ENCODE assay signal across 10 cellular contexts in the genomic region with DNA sequence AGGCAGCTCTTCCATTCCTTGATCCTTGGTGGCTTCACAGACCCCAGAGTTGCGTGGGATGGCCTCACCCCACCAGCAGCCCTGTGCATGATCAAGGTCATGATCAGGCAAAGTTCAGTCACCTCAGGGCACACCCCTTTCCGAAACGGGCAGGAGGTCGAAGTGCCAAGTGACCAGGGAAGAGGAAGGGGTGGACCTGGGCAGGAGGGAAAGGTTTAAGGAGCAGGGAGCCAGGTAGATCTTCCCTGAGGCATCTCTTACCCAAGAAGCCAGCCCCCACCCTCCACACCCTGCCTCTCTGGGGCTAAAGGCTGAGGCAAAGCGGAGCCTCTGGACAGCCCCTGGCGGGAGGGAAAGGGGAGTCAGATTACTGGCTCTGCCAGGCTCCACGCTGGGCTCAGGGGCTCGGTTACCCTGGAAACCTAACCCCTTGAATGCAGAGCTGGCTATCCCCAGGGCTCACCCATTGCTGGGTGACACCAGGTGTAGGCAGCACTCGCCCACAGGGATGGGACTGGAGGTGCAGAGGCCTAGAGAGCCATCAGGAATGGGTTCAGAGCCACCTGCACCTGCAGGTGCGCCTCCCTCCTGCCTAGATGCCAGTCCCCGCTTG. TPM values are rescaled to one million over a fixed set of nuclear protein-coding genes. Genes with fewer than 3 reads are reported as not detected.
A peak's percentile ranks its signal among the peaks of the same experiment; 100 is the strongest.
DNase-seq lines count a peak whose midpoint lies in the region; ATAC-seq and TF ChIP-seq lines count a peak whose summit lies in the region.
"Had no signal": no experiment of that assay in that cellular context is flagged by ENCODE, and none has a peak within 500 bp of the region (broad histone marks: within the 10 kb centered on the region; RNA-seq: fewer than 3 reads in every experiment).

No MANE protein-coding gene starts in this region.

- no peak overlapping the region for H3K27ac Mint-ChIP-seq in activated T-helper 1 cell treated with anti-CD3 and anti-CD28 coated beads, Interleukin-12 subunit alpha, Interleukin-12 subunit beta, Interleukin-2, Interleukin-4 antibody, amounts not matched to agents 30 ng/mL and 10 ng/mL and 1 ng/mL, durations not matched to agents 14 hours and 24 hours and 36 hours
- no peak overlapping the region for H3K27ac Mint-ChIP-seq in nephron
- H3K27ac Mint-ChIP-seq in natural killer cell = no peak overlapping the region
- no peak overlapping the region for H3K27ac Mint-ChIP-seq in stimulated activated naive CD8-positive, alpha-beta T cell treated with anti-CD3 and anti-CD28 coated beads, Interleukin-15, amount 100 ng/mL, for 72 hours

- no peak for ATAC-seq in natural killer cell
- no peak for ATAC-seq in stimulated activated naive CD8-positive, alpha-beta T cell treated with anti-CD3 and anti-CD28 coated beads, Interleukin-15, amount 100 ng/mL, for 72 hours

- peaks cover 33% of the 10 kb centered on the region for H3K4me1 Mint-ChIP-seq in activated T-helper 1 cell treated with anti-CD3 and anti-CD28 coated beads, Interleukin-12 subunit alpha, Interleukin-12 subunit beta, Interleukin-2, Interleukin-4 antibody, amounts not matched to agents 30 ng/mL and 10 ng/mL and 1 ng/mL, durations not matched to agents 14 hours and 24 hours and 36 hours (ENCODE audit: low read depth)
- peaks cover 13% of the 10 kb centered on the region for H3K4me1 Mint-ChIP-seq in nephron
- H3K4me1 Mint-ChIP-seq in natural killer cell = peaks cover 13 to 29% of the 10 kb centered on the region in 2 donors
- H3K4me1 Mint-ChIP-seq in stimulated activated naive CD8-positive, alpha-beta T cell treated with anti-CD3 and anti-CD28 coated beads, Interleukin-15, amount 100 ng/mL, for 72 hours = peaks cover 48% of the 10 kb centered on the region

- H3K36me3 Mint-ChIP-seq in activated T-helper 1 cell treated with anti-CD3 and anti-CD28 coated beads, Interleukin-12 subunit alpha, Interleukin-12 subunit beta, Interleukin-2, Interleukin-4 antibody, amounts not matched to agents 30 ng/mL and 10 ng/mL and 1 ng/mL, durations not matched to agents 14 hours and 24 hours and 36 hours (ENCODE audit: low read depth) = peaks cover 20% of the 10 kb centered on the region
- peaks cover 17% of the 10 kb centered on the region for H3K36me3 Mint-ChIP-seq in nephron (ENCODE audit: low read depth)
- H3K36me3 Mint-ChIP-seq in natural killer cell = no peaks in the 10 kb centered on the region

- H3K27me3 Mint-ChIP-seq in activated T-helper 1 cell treated with anti-CD3 and anti-CD28 coated beads, Interleukin-12 subunit alpha, Interleukin-12 subunit beta, Interleukin-2, Interleukin-4 antibody, amounts not matched to agents 30 ng/mL and 10 ng/mL and 1 ng/mL, durations not matched to agents 14 hours and 24 hours and 36 hours (ENCODE audit: insufficient read depth) = no peaks in the 10 kb centered on the region
- H3K27me3 Mint-ChIP-seq in nephron (ENCODE audit: low read depth) (peaks cover 4% of the 10 kb centered on the region), natural killer cell (ENCODE audit: low read depth in 2 of 2) (no peaks in the 10 kb centered on the region)
- H3K27me3 Mint-ChIP-seq in stimulated activated naive CD8-positive, alpha-beta T cell treated with anti-CD3 and anti-CD28 coated beads, Interleukin-15, amount 100 ng/mL, for 72 hours = no peaks in the 10 kb centered on the region

- intact Hi-C loops in activated T-helper 1 cell treated with anti-CD3 and anti-CD28 coated beads, Interleukin-12 subunit alpha, Interleukin-12 subunit beta, Interleukin-2, Interleukin-4 antibody, amounts not matched to agents 30 ng/mL and 10 ng/mL and 1 ng/mL, durations not matched to agents 14 hours and 24 hours and 36 hours (cut with micrococcal nuclease) = loop anchor here (1.0 to 10.0 kb wide), 6 partner anchors 33 to 1568 kb away; partner anchors contain the start of genes MRNIP and PHYKPL
- intact Hi-C loops in natural killer cell (cut with micrococcal nuclease) = loop anchor here (2.0 kb wide), 3 partner anchors 56 to 288 kb away; partner anchors contain the start of genes MRNIP and TBC1D9B

- peak overlapping the region; percentile 17 for H3K4me3 Mint-ChIP-seq in activated T-helper 1 cell treated with anti-CD3 and anti-CD28 coated beads, Interleukin-12 subunit alpha, Interleukin-12 subunit beta, Interleukin-2, Interleukin-4 antibody, amounts not matched to agents 30 ng/mL and 10 ng/mL and 1 ng/mL, durations not matched to agents 14 hours and 24 hours and 36 hours
- H3K4me3 Mint-ChIP-seq in nephron = peak overlapping the region; percentile 47 to 64 (median 50)
- H3K4me3 Mint-ChIP-seq in natural killer cell = no peak overlapping the region
- peak overlapping the region in 1 of 2 donors; percentile 44 for H3K4me3 Mint-ChIP-seq in stimulated activated naive CD8-positive, alpha-beta T cell treated with anti-CD3 and anti-CD28 coated beads, Interleukin-15, amount 100 ng/mL, for 72 hours

- TF ChIP-seq CTCF in nephron (IDR thresholded peaks at IDR 0.05; ENCODE audit: unreplicated experiment in 3 of 3) (no peak), natural killer cell (IDR thresholded peaks at IDR 0.05) (no peak)

- DNase-seq in DMS 273 (lab: John Stamatoyannopoulos, UW; ENCODE audit: unreplicated experiment) = peak; percentile 58
- DNase-seq in DMS 273 treated with DMSO at 0.1 percent for 48 hours (lab: John Stamatoyannopoulos, UW) = no peak
- DNase-seq in NCI-H1105 treated with DMSO at 0.1 percent for 48 hours (lab: John Stamatoyannopoulos, UW) = peak; percentile 85
- DNase-seq in activated T-helper 1 cell treated with anti-CD3 and anti-CD28 coated beads, Interleukin-12 subunit alpha, Interleukin-12 subunit beta, Interleukin-2, Interleukin-4 antibody, amounts not matched to agents 30 ng/mL and 10 ng/mL and 1 ng/mL, durations not matched to agents 14 hours and 24 hours and 36 hours (ENCODE audit: low spot score) = no peak
- DNase-seq in activated gamma-delta T cell (lab: John Stamatoyannopoulos, UW) = no peak
- no peak for DNase-seq in natural killer cell
- no peak for DNase-seq in stimulated activated naive CD8-positive, alpha-beta T cell treated with anti-CD3 and anti-CD28 coated beads, Interleukin-15, amount 100 ng/mL, for 72 hours
- DNase-seq: MM.1S, trophoblast cell had no signal

- H3K9me3 Mint-ChIP-seq in activated T-helper 1 cell treated with anti-CD3 and anti-CD28 coated beads, Interleukin-12 subunit alpha, Interleukin-12 subunit beta, Interleukin-2, Interleukin-4 antibody, amounts not matched to agents 30 ng/mL and 10 ng/mL and 1 ng/mL, durations not matched to agents 14 hours and 24 hours and 36 hours = no peaks in the 10 kb centered on the region
- no peaks in the 10 kb centered on the region for H3K9me3 Mint-ChIP-seq in nephron
- H3K9me3 Mint-ChIP-seq in natural killer cell = no peaks in the 10 kb centered on the region
- no peaks in the 10 kb centered on the region for H3K9me3 Mint-ChIP-seq in stimulated activated naive CD8-positive, alpha-beta T cell treated with anti-CD3 and anti-CD28 coated beads, Interleukin-15, amount 100 ng/mL, for 72 hours

RNA-seq across cellular contexts. Expression of gene MGAT4B, which starts 3.6 kb away (rescaled TPM):
- total RNA-seq in activated T-helper 1 cell treated with anti-CD3 and anti-CD28 coated beads, Interleukin-12 subunit alpha, Interleukin-12 subunit beta, Interleukin-2, Interleukin-4 antibody, amounts not matched to agents 30 ng/mL and 10 ng/mL and 1 ng/mL, durations not matched to agents 14 hours and 24 hours and 36 hours = 124 and 132 TPM in 2 replicates
- total RNA-seq in natural killer cell = 100 to 1,000 TPM; 143 to 159 (median 144) TPM

RNA-seq across cellular contexts. Expression of gene LTC4S, which starts 9.3 kb away (rescaled TPM):
- 0.64 and 1.7 TPM in 2 replicates for total RNA-seq in activated T-helper 1 cell treated with anti-CD3 and anti-CD28 coated beads, Interleukin-12 subunit alpha, Interleukin-12 subunit beta, Interleukin-2, Interleukin-4 antibody, amounts not matched to agents 30 ng/mL and 10 ng/mL and 1 ng/mL, durations not matched to agents 14 hours and 24 hours and 36 hours
- 1 to 10 TPM; 3.0 to 5.4 (median 3.5) TPM for total RNA-seq in natural killer cell

RNA-seq across cellular contexts. Expression of gene SQSTM1, which starts 17.6 kb away (rescaled TPM):
- 221 and 233 TPM in 2 replicates for total RNA-seq in activated T-helper 1 cell treated with anti-CD3 and anti-CD28 coated beads, Interleukin-12 subunit alpha, Interleukin-12 subunit beta, Interleukin-2, Interleukin-4 antibody, amounts not matched to agents 30 ng/mL and 10 ng/mL and 1 ng/mL, durations not matched to agents 14 hours and 24 hours and 36 hours
- 100 to 1,000 TPM; 474 to 707 (median 657) TPM for total RNA-seq in natural killer cell

RNA-seq across cellular contexts. Expression of gene MRNIP, which starts 55.6 kb away (rescaled TPM):
- 24.6 and 26.3 TPM in 2 replicates for total RNA-seq in activated T-helper 1 cell treated with anti-CD3 and anti-CD28 coated beads, Interleukin-12 subunit alpha, Interleukin-12 subunit beta, Interleukin-2, Interleukin-4 antibody, amounts not matched to agents 30 ng/mL and 10 ng/mL and 1 ng/mL, durations not matched to agents 14 hours and 24 hours and 36 hours
- 10 to 100 TPM; 19.7 to 40.2 (median 25.4) TPM for total RNA-seq in natural killer cell

Comparison
In these comparisons a context has a peak if more than half of its experiments do, and no peak if none do; other contexts are left out.
1. DNase-seq: peak in DMS 273 (single experiment) and NCI-H1105 treated with DMSO at 0.1 percent for 48 hours (single experiment); none in DMS 273 treated with DMSO at 0.1 percent for 48 hours (single experiment), activated T-helper 1 cell treated with anti-CD3 and anti-CD28 coated beads, Interleukin-12 subunit alpha, Interleukin-12 subunit beta, Interleukin-2, Interleukin-4 antibody, amounts not matched to agents 30 ng/mL and 10 ng/mL and 1 ng/mL, durations not matched to agents 14 hours and 24 hours and 36 hours (single experiment), activated gamma-delta T cell (single experiment), natural killer cell (single experiment) and stimulated activated naive CD8-positive, alpha-beta T cell treated with anti-CD3 and anti-CD28 coated beads, Interleukin-15, amount 100 ng/mL, for 72 hours (0 of 2).